Comparison of ENCODE assay signal across 8 cellular contexts in genomic region chr5:179732918-179733763, GRCh38. TPM values are rescaled to one million over a fixed set of nuclear protein-coding genes. Genes with fewer than 3 reads are reported as not detected.
DNase-seq lines count a peak whose midpoint lies in the region; ATAC-seq and TF ChIP-seq lines count a peak whose summit lies in the region.

No MANE protein-coding gene starts in this region.

- H3K27ac Mint-ChIP-seq in CD8-positive, alpha-beta T cell: peak overlapping the region; percentile 97

- POLR2A ChIA-PET in CD8-positive, alpha-beta T cell (lab: Charles Lee): interaction anchor here (0.6 to 2.8 kb wide), 17 partner anchors 9 to 174 kb away, joined by 3 to 22 read pairs (median 3); partner anchors contain the start of genes CANX, HNRNPH1, LTC4S and MRNIP

- CTCF ChIA-PET in CD8-positive, alpha-beta T cell (lab: Charles Lee): interaction anchor here (0.9 to 2.7 kb wide), 3 partner anchors 10 to 69 kb away, joined by 3 to 12 read pairs (median 5); no protein-coding TSS in a partner anchor

- H3K4me1 Mint-ChIP-seq in CD8-positive, alpha-beta T cell (ENCODE audit: low read depth): peaks cover 47% of the 10 kb centered on the region

- peak overlapping the region; percentile 95 for H3K4me2 ChIP-seq in SU-DHL-6 (ENCODE audit: low read depth, low read length, poor library complexity, severe bottlenecking)

- H3K4me1 ChIP-seq in CD8-positive, alpha-beta T cell (ENCODE audit: insufficient read depth, low read length): peaks cover 35% of the 10 kb centered on the region
- H3K4me1 ChIP-seq in breast epithelium (peaks cover 4 to 13% of the 10 kb centered on the region in 2 donors), spleen (peaks cover 30 to 90% (median 59%) of the 10 kb centered on the region in 6 donors)

- intact Hi-C loops in CD8-positive, alpha-beta T cell (cut with DNase I, micrococcal nuclease): loop anchor here (1.0 to 10.0 kb wide), 11 partner anchors 35 to 1106 kb away; partner anchors contain the start of genes CANX (in 2 of the 2), HNRNPH1 (in 2 of the 2), CLK4 (in 1 of the 2) and RUFY1 (in 1 of the 2)
- intact Hi-C loops in breast epithelium (cut with DNase I; ENCODE audit: low total_unique reads): no loop called here
- intact Hi-C loops in spleen (cut with DNase I; ENCODE audit: low total_unique reads): no loop called here

- peak in 6 of 7 experiments; percentile 2 to 53 (median 34) for DNase-seq in CD8-positive, alpha-beta T cell
- DNase-seq in breast epithelium (ENCODE audit: low spot score in 2 of 2) (peak in 1 of 2 donors; percentile 25), islet precursor cell (peak; percentile 71), spleen (peak; percentile 92), NCI-H510A treated with DMSO at 0.1 percent for 48 hours (lab: John Stamatoyannopoulos, UW) (no peak)

- peak; percentile 18 for ATAC-seq in CD8-positive, alpha-beta T cell
- ATAC-seq in GM19324 (IDR thresholded peaks at IDR 0.05; ENCODE audit: low FRiP score, unreplicated experiment) (peak; percentile 42), HG03378 (IDR thresholded peaks at IDR 0.05; ENCODE audit: unreplicated experiment) (peak; percentile 11)

- peaks cover 46% of the 10 kb centered on the region for H3K36me3 Mint-ChIP-seq in CD8-positive, alpha-beta T cell

- H3F3A ChIP-seq in SU-DHL-6 (ENCODE audit: insufficient read depth): peaks cover 42% of the 10 kb centered on the region

- H3K79me2 ChIP-seq in SU-DHL-6 (ENCODE audit: insufficient read depth, low read length): peaks cover 49% of the 10 kb centered on the region

- H3K4me3 ChIP-seq in CD8-positive, alpha-beta T cell (ENCODE audit: low read depth, low read length): peak overlapping the region; percentile 52
- H3K4me3 ChIP-seq in SU-DHL-6 (ENCODE audit: insufficient read depth, low read length, poor library complexity, severe bottlenecking) (peak overlapping the region; percentile 99), breast epithelium (peak overlapping the region; percentile 84 to 96 (median 94)), spleen (peak overlapping the region; percentile 77 to 97 (median 86))

- H3K9me2 ChIP-seq in SU-DHL-6 (replicated peaks; ENCODE audit: insufficient read depth, low read length): no peaks in the 10 kb centered on the region

- peak overlapping the region; percentile 95 for H3K4me3 Mint-ChIP-seq in CD8-positive, alpha-beta T cell

- peak overlapping the region; percentile 55 for H2AFZ ChIP-seq in SU-DHL-6 (ENCODE audit: low read depth, low read length, severe bottlenecking)

- peak overlapping the region; percentile 91 for H3K27ac ChIP-seq in CD8-positive, alpha-beta T cell (ENCODE audit: low read depth, low read length)
- H3K27ac ChIP-seq in SU-DHL-6 (ENCODE audit: low read depth, low read length) (peak overlapping the region; percentile 67), breast epithelium (peak overlapping the region; percentile 96), spleen (peak overlapping the region; percentile 92 to 99 (median 98))

- no peak for TF ChIP-seq CTCF in CD8-positive, alpha-beta T cell (IDR thresholded peaks at IDR 0.05)
- TF ChIP-seq CTCF in SU-DHL-6 (IDR thresholded peaks at IDR 0.05; ENCODE audit: insufficient read depth, low read length, poor library complexity, severe bottlenecking) (no peak), breast epithelium (IDR thresholded peaks at IDR 0.05) (no peak), spleen (IDR thresholded peaks at IDR 0.05 in 8 of 11, conservative IDR thresholded peaks at IDR 0.05 in 3 of 11) (no peak)

- H3K27me3 Mint-ChIP-seq in CD8-positive, alpha-beta T cell (ENCODE audit: low read depth): no peaks in the 10 kb centered on the region

- no peaks in the 10 kb centered on the region for H3K9me3 ChIP-seq in CD8-positive, alpha-beta T cell (ENCODE audit: low read length)
- H3K9me3 ChIP-seq in SU-DHL-6 (ENCODE audit: insufficient read depth, low read length) (no peaks in the 10 kb centered on the region), breast epithelium (no peaks in the 10 kb centered on the region), spleen (no peaks in the 10 kb centered on the region)

- H3K27me3 ChIP-seq in CD8-positive, alpha-beta T cell (ENCODE audit: insufficient read depth, low read length): no peaks in the 10 kb centered on the region
- H3K27me3 ChIP-seq in SU-DHL-6 (ENCODE audit: low read length): no peaks in the 10 kb centered on the region
- H3K27me3 ChIP-seq in breast epithelium: no peaks in the 10 kb centered on the region
- no peaks in the 10 kb centered on the region for H3K27me3 ChIP-seq in spleen (replicated peaks in 1 of 7)

- TF ChIP-seq POLR2A in breast epithelium (IDR thresholded peaks at IDR 0.05): no peak
- TF ChIP-seq POLR2A in spleen (IDR thresholded peaks at IDR 0.05): no peak

- H3K9ac ChIP-seq in SU-DHL-6 (ENCODE audit: low read length): peak overlapping the region; percentile 90

- WGBS in spleen, 5 donors: 0 to 1% (median 1%) methylated on average over 21 to 101 of the region's 101 CpGs

- H4K20me1 ChIP-seq in SU-DHL-6 (ENCODE audit: low read depth, low read length): peaks cover 3% of the 10 kb centered on the region; the same call in 1 of the 2 replicates

- peaks cover 7% of the 10 kb centered on the region for H3K36me3 ChIP-seq in CD8-positive, alpha-beta T cell (ENCODE audit: insufficient read depth, low read length)
- H3K36me3 ChIP-seq in SU-DHL-6 (ENCODE audit: low read length): peaks cover 31% of the 10 kb centered on the region
- peaks cover 4% of the 10 kb centered on the region for H3K36me3 ChIP-seq in breast epithelium
- peaks cover 0 to 47% (median 17%) of the 10 kb centered on the region in 6 donors for H3K36me3 ChIP-seq in spleen

- no peaks in the 10 kb centered on the region for H3K9me3 Mint-ChIP-seq in CD8-positive, alpha-beta T cell

RNA-seq across cellular contexts. Expression of gene MAML1, which starts 0.5 kb away (rescaled TPM):
- total RNA-seq in CD8-positive, alpha-beta T cell: 10 to 100 TPM; 23.4 to 26.9 TPM
- 10 to 100 TPM; 16.3 to 22.4 (median 21.0) TPM for total RNA-seq in breast epithelium
- 10 to 100 TPM; 31.3 to 42.8 (median 36.7) TPM for total RNA-seq in spleen
- polyA plus RNA-seq in spleen: 10 to 100 TPM in 1 of 3 donors, 1 to 10 TPM in 2; 4.7 to 10.7 (median 6.7) TPM

RNA-seq across cellular contexts. Expression of gene CANX, which starts 34.4 kb away (rescaled TPM):
- total RNA-seq in CD8-positive, alpha-beta T cell: 100 to 1,000 TPM; 131 to 133 TPM
- total RNA-seq in breast epithelium: 100 to 1,000 TPM; 379 to 416 (median 381) TPM
- total RNA-seq in spleen: 100 to 1,000 TPM; 246 to 470 (median 419) TPM
- 10 to 100 TPM; 36.5 to 56.4 (median 53.0) TPM for polyA plus RNA-seq in spleen

RNA-seq across cellular contexts. Expression of gene CBY3, which starts 52.3 kb away (rescaled TPM):
- total RNA-seq in CD8-positive, alpha-beta T cell: under 1 TPM in 1 of 2 experiments, not detected in 1; 0.44 TPM
- total RNA-seq in breast epithelium (not detected), spleen (1 to 10 TPM in 1 of 7 donors, not detected in 6; 1.6 TPM)
- polyA plus RNA-seq in spleen: under 1 TPM in 1 of 3 donors, not detected in 2; 0.12 TPM

Comparison
In these comparisons a context has a peak if more than half of its experiments do, and no peak if none do; other contexts are left out.
1. intact Hi-C loops: an anchor here in CD8-positive, alpha-beta T cell (1.0 to 10.0 kb wide); none called in breast epithelium and spleen.